Comparison of ENCODE assay signal across 1 cellular context in the genomic region with DNA sequence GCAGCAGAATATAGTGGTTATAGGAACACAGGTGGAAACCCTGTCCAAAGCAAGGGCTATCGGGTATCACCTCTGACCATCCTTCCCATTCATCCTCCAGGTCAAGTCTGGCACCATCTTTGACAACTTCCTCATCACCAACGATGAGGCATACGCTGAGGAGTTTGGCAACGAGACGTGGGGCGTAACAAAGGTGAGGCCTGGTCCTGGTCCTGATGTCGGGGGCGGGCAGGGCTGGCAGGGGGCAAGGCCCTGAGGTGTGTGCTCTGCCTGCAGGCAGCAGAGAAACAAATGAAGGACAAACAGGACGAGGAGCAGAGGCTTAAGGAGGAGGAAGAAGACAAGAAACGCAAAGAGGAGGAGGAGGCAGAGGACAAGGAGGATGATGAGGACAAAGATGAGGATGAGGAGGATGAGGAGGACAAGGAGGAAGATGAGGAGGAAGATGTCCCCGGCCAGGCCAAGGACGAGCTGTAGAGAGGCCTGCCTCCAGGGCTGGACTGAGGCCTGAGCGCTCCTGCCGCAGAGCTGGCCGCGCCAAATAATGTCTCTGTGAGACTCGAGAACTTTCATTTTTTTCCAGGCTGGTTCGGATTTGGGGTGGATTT.
TF ChIP-seq lines count a peak whose summit lies in the region.

No MANE protein-coding gene starts in this region.

TF ChIP-seq in K562, 482 proteins besides CTCF, POLR2A, EP300 and RAD21:
- peak; percentile 28; the same call in 1 of the 2 replicates for TF ChIP-seq POLR2G (IDR thresholded peaks at IDR 0.05; ENCODE audit: low read depth, low read length)
- peak; percentile 73; the same call in 1 of the 2 replicates for TF ChIP-seq THRAP3 (IDR thresholded peaks at IDR 0.05; ENCODE audit: borderline replicate concordance)
- TF ChIP-seq, protein P1, sequence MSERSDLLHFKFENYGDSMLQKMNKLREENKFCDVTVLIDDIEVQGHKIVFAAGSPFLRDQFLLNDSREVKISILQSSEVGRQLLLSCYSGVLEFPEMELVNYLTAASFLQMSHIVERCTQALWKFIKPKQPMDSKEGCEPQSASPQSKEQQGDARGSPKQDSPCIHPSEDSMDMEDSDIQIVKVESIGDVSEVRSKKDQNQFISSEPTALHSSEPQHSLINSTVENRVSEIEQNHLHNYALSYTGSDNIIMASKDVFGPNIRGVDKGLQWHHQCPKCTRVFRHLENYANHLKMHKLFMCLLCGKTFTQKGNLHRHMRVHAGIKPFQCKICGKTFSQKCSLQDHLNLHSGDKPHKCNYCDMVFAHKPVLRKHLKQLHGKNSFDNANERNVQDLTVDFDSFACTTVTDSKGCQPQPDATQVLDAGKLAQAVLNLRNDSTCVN (CRISPR knock-in tag; IDR thresholded peaks at IDR 0.05), result 0 out of 2 replicates have a peak, but pooled peaks have one; percentile 52
- TF ChIP-seq ZNF232 (CRISPR knock-in tag; IDR thresholded peaks at IDR 0.05), result no peak
- no peak for TF ChIP-seq CREB1 (IDR thresholded peaks at IDR 0.05)
- 0 out of 2 replicates have a peak, but pooled peaks have one; percentile 41 for TF ChIP-seq CREB1 (CRISPR knock-in tag; IDR thresholded peaks at IDR 0.05)
- TF ChIP-seq POLR2B (IDR thresholded peaks at IDR 0.05; ENCODE audit: low read depth, partially characterized antibody), result peak; percentile 75
- peak; percentile 76; the same call in 1 of the 2 replicates for TF ChIP-seq ZNF263 (CRISPR knock-in tag; IDR thresholded peaks at IDR 0.05; ENCODE audit: borderline replicate concordance)
- TF ChIP-seq ZFX (CRISPR knock-in tag; IDR thresholded peaks at IDR 0.05), result 0 out of 2 replicates have a peak, but pooled peaks have one; percentile 33
- TF ChIP-seq TOE1 (IDR thresholded peaks at IDR 0.05; ENCODE audit: borderline replicate concordance), result no peak
- no peak for TF ChIP-seq TOE1 (CRISPR knock-in tag; IDR thresholded peaks at IDR 0.05; ENCODE audit: borderline replicate concordance, low read depth)
- no peak for TF ChIP-seq NFRKB (IDR thresholded peaks at IDR 0.05; ENCODE audit: low read depth)
- TF ChIP-seq MTF1 (CRISPR knock-in tag; IDR thresholded peaks at IDR 0.05; ENCODE audit: borderline replicate concordance), result no peak
- no peak for TF ChIP-seq BRCA1 (IDR thresholded peaks at IDR 0.05)
- TF ChIP-seq BRCA1 (CRISPR knock-in tag; IDR thresholded peaks at IDR 0.05), result no peak
- TF ChIP-seq TRIM24 (IDR thresholded peaks at IDR 0.05), result no peak
- TF ChIP-seq, protein P2, sequence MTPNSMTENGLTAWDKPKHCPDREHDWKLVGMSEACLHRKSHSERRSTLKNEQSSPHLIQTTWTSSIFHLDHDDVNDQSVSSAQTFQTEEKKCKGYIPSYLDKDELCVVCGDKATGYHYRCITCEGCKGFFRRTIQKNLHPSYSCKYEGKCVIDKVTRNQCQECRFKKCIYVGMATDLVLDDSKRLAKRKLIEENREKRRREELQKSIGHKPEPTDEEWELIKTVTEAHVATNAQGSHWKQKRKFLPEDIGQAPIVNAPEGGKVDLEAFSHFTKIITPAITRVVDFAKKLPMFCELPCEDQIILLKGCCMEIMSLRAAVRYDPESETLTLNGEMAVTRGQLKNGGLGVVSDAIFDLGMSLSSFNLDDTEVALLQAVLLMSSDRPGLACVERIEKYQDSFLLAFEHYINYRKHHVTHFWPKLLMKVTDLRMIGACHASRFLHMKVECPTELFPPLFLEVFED (CRISPR knock-in tag; conservative IDR thresholded peaks at IDR 0.05), result 0 out of 2 replicates have a peak, but pooled peaks have one; percentile 24
- TF ChIP-seq, protein P3, sequence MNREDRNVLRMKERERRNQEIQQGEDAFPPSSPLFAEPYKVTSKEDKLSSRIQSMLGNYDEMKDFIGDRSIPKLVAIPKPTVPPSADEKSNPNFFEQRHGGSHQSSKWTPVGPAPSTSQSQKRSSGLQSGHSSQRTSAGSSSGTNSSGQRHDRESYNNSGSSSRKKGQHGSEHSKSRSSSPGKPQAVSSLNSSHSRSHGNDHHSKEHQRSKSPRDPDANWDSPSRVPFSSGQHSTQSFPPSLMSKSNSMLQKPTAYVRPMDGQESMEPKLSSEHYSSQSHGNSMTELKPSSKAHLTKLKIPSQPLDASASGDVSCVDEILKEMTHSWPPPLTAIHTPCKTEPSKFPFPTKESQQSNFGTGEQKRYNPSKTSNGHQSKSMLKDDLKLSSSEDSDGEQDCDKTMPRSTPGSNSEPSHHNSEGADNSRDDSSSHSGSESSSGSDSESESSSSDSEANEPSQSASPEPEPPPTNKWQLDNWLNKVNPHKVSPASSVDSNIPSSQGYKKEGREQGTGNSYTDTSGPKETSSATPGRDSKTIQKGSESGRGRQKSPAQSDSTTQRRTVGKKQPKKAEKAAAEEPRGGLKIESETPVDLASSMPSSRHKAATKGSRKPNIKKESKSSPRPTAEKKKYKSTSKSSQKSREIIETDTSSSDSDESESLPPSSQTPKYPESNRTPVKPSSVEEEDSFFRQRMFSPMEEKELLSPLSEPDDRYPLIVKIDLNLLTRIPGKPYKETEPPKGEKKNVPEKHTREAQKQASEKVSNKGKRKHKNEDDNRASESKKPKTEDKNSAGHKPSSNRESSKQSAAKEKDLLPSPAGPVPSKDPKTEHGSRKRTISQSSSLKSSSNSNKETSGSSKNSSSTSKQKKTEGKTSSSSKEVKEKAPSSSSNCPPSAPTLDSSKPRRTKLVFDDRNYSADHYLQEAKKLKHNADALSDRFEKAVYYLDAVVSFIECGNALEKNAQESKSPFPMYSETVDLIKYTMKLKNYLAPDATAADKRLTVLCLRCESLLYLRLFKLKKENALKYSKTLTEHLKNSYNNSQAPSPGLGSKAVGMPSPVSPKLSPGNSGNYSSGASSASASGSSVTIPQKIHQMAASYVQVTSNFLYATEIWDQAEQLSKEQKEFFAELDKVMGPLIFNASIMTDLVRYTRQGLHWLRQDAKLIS (CRISPR knock-in tag; IDR thresholded peaks at IDR 0.05), result peak; percentile 68; the same call in 1 of the 2 replicates
- no peak for TF ChIP-seq DACH1 (IDR thresholded peaks at IDR 0.05; ENCODE audit: partially characterized antibody)
- TF ChIP-seq ELF4 (CRISPR knock-in tag; IDR thresholded peaks at IDR 0.05), result peak; percentile 43; the same call in 1 of the 2 replicates
- TF ChIP-seq, protein P4, sequence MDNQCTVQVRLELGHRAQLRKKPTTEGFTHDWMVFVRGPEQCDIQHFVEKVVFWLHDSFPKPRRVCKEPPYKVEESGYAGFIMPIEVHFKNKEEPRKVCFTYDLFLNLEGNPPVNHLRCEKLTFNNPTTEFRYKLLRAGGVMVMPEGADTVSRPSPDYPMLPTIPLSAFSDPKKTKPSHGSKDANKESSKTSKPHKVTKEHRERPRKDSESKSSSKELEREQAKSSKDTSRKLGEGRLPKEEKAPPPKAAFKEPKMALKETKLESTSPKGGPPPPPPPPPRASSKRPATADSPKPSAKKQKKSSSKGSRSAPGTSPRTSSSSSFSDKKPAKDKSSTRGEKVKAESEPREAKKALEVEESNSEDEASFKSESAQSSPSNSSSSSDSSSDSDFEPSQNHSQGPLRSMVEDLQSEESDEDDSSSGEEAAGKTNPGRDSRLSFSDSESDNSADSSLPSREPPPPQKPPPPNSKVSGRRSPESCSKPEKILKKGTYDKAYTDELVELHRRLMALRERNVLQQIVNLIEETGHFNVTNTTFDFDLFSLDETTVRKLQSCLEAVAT (IDR thresholded peaks at IDR 0.05), result peak in 1 of 2 experiments; percentile 35; a peak in 1 of 4 replicates
- TF ChIP-seq, protein P5, sequence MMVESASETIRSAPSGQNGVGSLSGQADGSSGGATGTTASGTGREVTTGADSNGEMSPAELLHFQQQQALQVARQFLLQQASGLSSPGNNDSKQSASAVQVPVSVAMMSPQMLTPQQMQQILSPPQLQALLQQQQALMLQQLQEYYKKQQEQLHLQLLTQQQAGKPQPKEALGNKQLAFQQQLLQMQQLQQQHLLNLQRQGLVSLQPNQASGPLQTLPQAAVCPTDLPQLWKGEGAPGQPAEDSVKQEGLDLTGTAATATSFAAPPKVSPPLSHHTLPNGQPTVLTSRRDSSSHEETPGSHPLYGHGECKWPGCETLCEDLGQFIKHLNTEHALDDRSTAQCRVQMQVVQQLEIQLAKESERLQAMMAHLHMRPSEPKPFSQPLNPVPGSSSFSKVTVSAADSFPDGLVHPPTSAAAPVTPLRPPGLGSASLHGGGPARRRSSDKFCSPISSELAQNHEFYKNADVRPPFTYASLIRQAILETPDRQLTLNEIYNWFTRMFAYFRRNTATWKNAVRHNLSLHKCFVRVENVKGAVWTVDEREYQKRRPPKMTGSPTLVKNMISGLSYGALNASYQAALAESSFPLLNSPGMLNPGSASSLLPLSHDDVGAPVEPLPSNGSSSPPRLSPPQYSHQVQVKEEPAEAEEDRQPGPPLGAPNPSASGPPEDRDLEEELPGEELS (CRISPR knock-in tag; IDR thresholded peaks at IDR 0.05; ENCODE audit: borderline replicate concordance), result peak; percentile 56; the same call in 1 of the 2 replicates
- peak; percentile 76; the same call in 1 of the 2 replicates for TF ChIP-seq PML (IDR thresholded peaks at IDR 0.05; ENCODE audit: low read length)
- peak; percentile 61 for TF ChIP-seq RBFOX2 (IDR thresholded peaks at IDR 0.05; ENCODE audit: low read depth, low read length)
- peak; percentile 75 for TF ChIP-seq SUPT5H (IDR thresholded peaks at IDR 0.05)
- 0 out of 4 replicates have a peak, but pooled peaks of 1 of the 2 experiments have one; percentile 44 for TF ChIP-seq KDM1A (IDR thresholded peaks at IDR 0.05)
